ENCODE assay signal across 8 cellular contexts in the genomic region with DNA sequence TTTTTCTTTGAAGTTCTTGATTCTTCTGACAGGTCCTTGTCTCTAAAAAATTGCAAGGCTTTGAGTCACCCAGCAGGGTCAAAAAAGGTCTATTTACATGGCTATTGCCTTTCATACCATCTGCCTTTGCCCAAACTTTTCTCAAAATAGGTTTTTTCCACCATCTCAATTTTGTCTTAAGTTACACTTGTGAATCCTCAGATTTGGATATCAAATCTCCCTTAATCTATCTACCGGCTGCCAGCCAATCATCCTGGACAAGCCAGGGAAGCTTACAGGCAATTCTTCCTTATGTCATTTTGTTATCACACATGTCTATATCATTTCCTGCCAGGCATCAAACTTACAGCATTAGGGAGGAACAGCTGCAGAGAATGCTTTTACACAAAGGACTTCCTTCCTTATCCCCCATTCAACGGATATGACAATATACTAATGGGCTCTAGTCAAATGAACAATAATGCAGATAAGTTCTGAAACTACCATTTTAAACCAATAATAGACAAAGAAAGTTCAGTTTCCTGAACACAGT.
DNase-seq lines count a peak whose midpoint lies in the region; ATAC-seq, FAIRE-seq and TF ChIP-seq lines count a peak whose summit lies in the region.

No MANE protein-coding gene starts in this region.

- TF ChIP-seq POLR2A in H54 (IDR thresholded peaks at IDR 0.05; ENCODE audit: low read depth, low read length), result no peak

- peak overlapping the region; percentile 27 to 78 (median 72); a peak in 21 of 22 replicates for H3K9ac ChIP-seq in BLaER1 treated with 17β-estradiol and CSF1 and Interleukin-3, amounts not matched to agents 10 nM and 100 nM

- no peak for TF ChIP-seq CTCF in left lung (IDR thresholded peaks at IDR 0.05)

- CTCF ChIA-PET in activated CD4-positive, alpha-beta memory T cell treated with anti-CD3 and anti-CD28 coated beads for 36 hours (lab: Charles Lee), result interaction anchor here (0.7 to 1.4 kb wide), 5 partner anchors 22 to 107 kb away, joined by 3 to 4 read pairs (median 3); no protein-coding TSS in a partner anchor

- peak; percentile 31 for DNase-seq in HTR-8/SVneo (ENCODE audit: insufficient read length, low spot score)
- DNase-seq in activated CD4-positive, alpha-beta memory T cell treated with anti-CD3 and anti-CD28 coated beads for 36 hours, result no peak
- no peak for DNase-seq in left lung
- no peak for DNase-seq in posterior cingulate gyrus
- no peak for DNase-seq in NCI-H1092 treated with DMSO at 0.1 percent for 48 hours (lab: John Stamatoyannopoulos, UW)
- no peak for DNase-seq in H54 (ENCODE audit: insufficient read length, low spot score)

- H3K36me3 ChIP-seq in BLaER1 treated with 17β-estradiol and CSF1 and Interleukin-3, amounts not matched to agents 10 nM and 100 nM, result peaks cover 30 to 50% (median 41%) of the 10 kb centered on the region in 11 experiments
- no peaks in the 10 kb centered on the region for H3K36me3 ChIP-seq in left lung

- H3K27ac Mint-ChIP-seq in activated CD4-positive, alpha-beta memory T cell treated with anti-CD3 and anti-CD28 coated beads for 36 hours, result peak overlapping the region; percentile 61

- H3K36me3 Mint-ChIP-seq in activated CD4-positive, alpha-beta memory T cell treated with anti-CD3 and anti-CD28 coated beads for 36 hours, result peaks cover 15% of the 10 kb centered on the region

- peaks cover 49 to 83% (median 57%) of the 10 kb centered on the region in 10 experiments for H3K4me1 ChIP-seq in BLaER1 treated with 17β-estradiol and CSF1 and Interleukin-3, amounts not matched to agents 10 nM and 100 nM
- peaks cover 12 to 76% of the 10 kb centered on the region in 2 donors for H3K4me1 ChIP-seq in left lung

- intact Hi-C loops in activated CD4-positive, alpha-beta memory T cell treated with anti-CD3 and anti-CD28 coated beads for 36 hours (cut with micrococcal nuclease), result no loop called here
- intact Hi-C loops in left lung (cut with DNase I) (no loop called here), posterior cingulate gyrus (cut with DNase I) (no loop called here)

- peaks cover 14 to 31% (median 24%) of the 10 kb centered on the region in 11 experiments for H3K9me3 ChIP-seq in BLaER1 treated with 17β-estradiol and CSF1 and Interleukin-3, amounts not matched to agents 10 nM and 100 nM (replicated peaks in 1 of 11)
- no peaks in the 10 kb centered on the region for H3K9me3 ChIP-seq in left lung

- POLR2A ChIA-PET in activated CD4-positive, alpha-beta memory T cell treated with anti-CD3 and anti-CD28 coated beads for 36 hours (lab: Charles Lee), result interaction anchor here (1.3 kb wide), 1 partner anchor 34 kb away, joined by 4 read pairs; no protein-coding TSS in a partner anchor

- FAIRE-seq in HTR-8/SVneo (lab: Jason Lieb, UNC) (peak; percentile 48), H54 (lab: Jason Lieb, UNC) (no peak)

- H3K9me3 Mint-ChIP-seq in activated CD4-positive, alpha-beta memory T cell treated with anti-CD3 and anti-CD28 coated beads for 36 hours, result peaks cover 9% of the 10 kb centered on the region

- H3K4me3 ChIP-seq in BLaER1 treated with 17β-estradiol and CSF1 and Interleukin-3, amounts not matched to agents 10 nM and 100 nM, result peak overlapping the region in 5 of 10 experiments; percentile 7 to 33 (median 17); a peak in 8 of 20 replicates
- H3K4me3 ChIP-seq in left lung, result no peak overlapping the region

- peaks cover 64% of the 10 kb centered on the region for H3K4me1 Mint-ChIP-seq in activated CD4-positive, alpha-beta memory T cell treated with anti-CD3 and anti-CD28 coated beads for 36 hours (ENCODE audit: low read depth)

- H3K4me2 ChIP-seq in BLaER1 treated with 17β-estradiol and CSF1 and Interleukin-3, amounts not matched to agents 10 nM and 100 nM, result peak overlapping the region; percentile 44 to 87 (median 72)

- no peaks in the 10 kb centered on the region for H3K27me3 ChIP-seq in BLaER1 treated with 17β-estradiol and CSF1 and Interleukin-3, amounts not matched to agents 10 nM and 100 nM
- no peaks in the 10 kb centered on the region for H3K27me3 ChIP-seq in left lung

- peak overlapping the region; percentile 58 to 98 (median 95) for H3K27ac ChIP-seq in BLaER1 treated with 17β-estradiol and CSF1 and Interleukin-3, amounts not matched to agents 10 nM and 100 nM
- peak overlapping the region; percentile 9 to 94 for H3K27ac ChIP-seq in left lung

- no peak overlapping the region for H3K4me3 Mint-ChIP-seq in activated CD4-positive, alpha-beta memory T cell treated with anti-CD3 and anti-CD28 coated beads for 36 hours

- H3K27me3 Mint-ChIP-seq in activated CD4-positive, alpha-beta memory T cell treated with anti-CD3 and anti-CD28 coated beads for 36 hours, result no peaks in the 10 kb centered on the region

- ATAC-seq in left lung (peak; percentile 34), GM19395 (IDR thresholded peaks at IDR 0.05; ENCODE audit: unreplicated experiment) (no peak)

- H4K20me1 ChIP-seq in BLaER1 treated with 17β-estradiol and CSF1 and Interleukin-3, amounts not matched to agents 10 nM and 100 nM, result no peaks in the 10 kb centered on the region
